25 cellular contexts compared by ENCODE assay signal in the genomic region with DNA sequence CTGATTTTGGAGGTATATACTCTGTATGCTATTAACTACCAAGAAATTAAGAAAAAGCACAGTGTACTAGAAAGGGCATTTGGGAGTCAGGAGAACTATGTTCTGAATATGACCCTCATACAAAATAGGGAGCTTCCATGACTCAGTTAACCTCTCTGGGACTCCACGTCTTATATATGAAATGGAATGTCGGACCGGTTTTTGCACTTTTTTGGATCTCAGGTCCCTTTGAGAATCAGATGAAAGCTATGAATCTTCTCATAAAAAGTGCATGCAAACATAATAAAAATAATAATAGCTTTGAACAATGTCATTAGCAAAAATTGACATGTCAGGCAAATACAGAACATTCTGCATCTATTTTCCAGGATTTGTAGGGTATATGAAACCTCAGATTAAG.
"Had no signal": no experiment of that assay in that cellular context is flagged by ENCODE, and none has a peak within 500 bp of the region (broad histone marks: within the 10 kb centered on the region; RNA-seq: fewer than 3 reads in every experiment).

No MANE protein-coding gene starts in this region.

- H3K27me3 Mint-ChIP-seq: progenitor cell of endocrine pancreas; stimulated activated naive CD8-positive, alpha-beta T cell treated with anti-CD3 and anti-CD28 coated beads, Interleukin-15, amount 100 ng/mL, for 72 hours had no signal

- H3K9me3 ChIP-seq: pancreas, testis, tibial nerve, upper lobe of right lung, vagina had no signal

- H3K27ac Mint-ChIP-seq: natural killer cell; progenitor cell of endocrine pancreas; stimulated activated effector memory CD8-positive, alpha-beta T cell treated with anti-CD3 and anti-CD28 coated beads, Interleukin-12 subunit alpha, Interleukin-12 subunit beta, amount 100 ng/mL, for 72 hours; stimulated activated naive CD8-positive, alpha-beta T cell treated with anti-CD3 and anti-CD28 coated beads, Interleukin-15, amount 100 ng/mL, for 72 hours had no signal

- H3K36me3 Mint-ChIP-seq: natural killer cell had no signal

- H3K4me3 Mint-ChIP-seq: natural killer cell; neural crest cell; stimulated activated effector memory CD8-positive, alpha-beta T cell treated with anti-CD3 and anti-CD28 coated beads, Interleukin-12 subunit alpha, Interleukin-12 subunit beta, amount 100 ng/mL, for 72 hours; stimulated activated naive CD8-positive, alpha-beta T cell treated with anti-CD3 and anti-CD28 coated beads, Interleukin-15, amount 100 ng/mL, for 72 hours had no signal

- H3K27me3 ChIP-seq: dorsolateral prefrontal cortex, hepatocyte, pancreas, testis, tibial nerve, upper lobe of right lung, vagina had no signal

- H3K36me3 ChIP-seq: pancreas, tibial nerve, upper lobe of right lung, vagina had no signal

- H2AFZ ChIP-seq: hepatocyte had no signal

- ATAC-seq: left cardiac atrium; left ventricle myocardium superior; natural killer cell; pancreas; right cardiac atrium; stimulated activated effector memory CD8-positive, alpha-beta T cell treated with anti-CD3 and anti-CD28 coated beads, Interleukin-12 subunit alpha, Interleukin-12 subunit beta, amount 100 ng/mL, for 72 hours; stimulated activated naive CD8-positive, alpha-beta T cell treated with anti-CD3 and anti-CD28 coated beads, Interleukin-15, amount 100 ng/mL, for 72 hours; upper lobe of right lung had no signal

- DNase-seq: cortex of kidney; dorsolateral prefrontal cortex; effector CD8-positive, alpha-beta T cell; foreskin melanocyte; head of caudate nucleus; kidney; left cardiac atrium; left ventricle myocardium superior; natural killer cell; nucleus accumbens; pancreas; right cardiac atrium; small intestine; stimulated activated CD4-positive, alpha-beta T cell treated with anti-CD3 and anti-CD28 coated beads, Interleukin-12 subunit alpha, Interleukin-12 subunit beta, amount 100 ng/mL, for 4 hours; stimulated activated CD8-positive, alpha-beta memory T cell treated with anti-CD3 and anti-CD28 coated beads, Interleukin-4, amount 100 ng/mL, for 48 hours; stimulated activated naive CD8-positive, alpha-beta T cell treated with anti-CD3 and anti-CD28 coated beads, Interleukin-15, amount 100 ng/mL, for 72 hours; testis; upper lobe of right lung had no signal

- H3K4me3 ChIP-seq: dorsolateral prefrontal cortex, hepatocyte, lung, pancreas, testis, tibial nerve, upper lobe of right lung, vagina had no signal

- H3K4me2 ChIP-seq: hepatocyte had no signal

- H3K9me3 Mint-ChIP-seq: natural killer cell; stimulated activated effector memory CD8-positive, alpha-beta T cell treated with anti-CD3 and anti-CD28 coated beads, Interleukin-12 subunit alpha, Interleukin-12 subunit beta, amount 100 ng/mL, for 72 hours; stimulated activated naive CD8-positive, alpha-beta T cell treated with anti-CD3 and anti-CD28 coated beads, Interleukin-15, amount 100 ng/mL, for 72 hours had no signal

- H3K27ac ChIP-seq: dorsolateral prefrontal cortex, hepatocyte, pancreas, testis, tibial nerve, upper lobe of right lung, vagina had no signal
